In the genomic region with DNA sequence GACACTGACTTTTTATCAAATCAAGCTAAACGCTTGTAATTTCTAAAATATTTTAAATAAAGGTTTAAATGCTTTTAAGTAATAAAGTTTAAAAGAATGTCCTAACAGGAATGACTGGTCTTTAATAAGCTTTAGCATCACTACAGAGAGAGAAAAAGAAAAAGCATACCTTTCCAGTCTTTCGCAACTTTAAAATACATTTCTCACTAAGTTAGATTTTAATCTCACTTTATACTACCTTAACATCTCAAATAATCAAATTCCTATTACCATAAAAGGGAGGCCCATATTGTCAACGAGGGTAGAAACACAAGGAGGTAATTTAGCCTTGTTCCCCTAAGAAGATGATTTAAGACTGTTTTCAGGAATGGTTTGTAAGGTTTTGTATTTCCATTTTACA, we compare ENCODE assay signal across 28 cellular contexts.
"Had no signal": no experiment of that assay in that cellular context is flagged by ENCODE, and none has a peak within 500 bp of the region (broad histone marks: within the 10 kb centered on the region; RNA-seq: fewer than 3 reads in every experiment).

No MANE protein-coding gene starts in this region.

- FAIRE-seq: bronchial epithelial cell had no signal

- H3K27ac ChIP-seq: brain microvascular endothelial cell, coronary artery, gastrocnemius medialis, heart left ventricle, VCaP had no signal

- H3K9me3 ChIP-seq: gastrocnemius medialis, heart left ventricle had no signal

- DNase-seq: activated CD4-positive, alpha-beta T cell treated with anti-CD3 and anti-CD28 coated beads for 1 hour; activated CD4-positive, alpha-beta T cell treated with anti-CD3 and anti-CD28 coated beads for 4 hours; activated CD4-positive, alpha-beta T cell treated with anti-CD3 and anti-CD28 coated beads, Interleukin-2, amount 50 U/mL, for 1 hour; activated CD4-positive, alpha-beta T cell treated with anti-CD3 and anti-CD28 coated beads, Interleukin-2, amount 50 U/mL, for 48 hours; activated CD8-positive, alpha-beta memory T cell treated with anti-CD3 and anti-CD28 coated beads for 24 hours; activated CD8-positive, alpha-beta T cell treated with anti-CD3 and anti-CD28 coated beads for 36 hours; activated effector memory CD4-positive, alpha-beta T cell treated with Interleukin-2 at 50 U/mL for 16 hours; activated gamma-delta T cell treated with Interleukin-2 at 50 U/mL for 16 hours; activated naive CD4-positive, alpha-beta T cell treated with anti-CD3 and anti-CD28 coated beads, Interleukin-2, amount 50 U/mL, for 16 hours; activated naive CD4-positive, alpha-beta T cell treated with Interleukin-2 at 50 U/mL for 16 hours; activated T-cell treated with anti-CD3 and anti-CD28 coated beads, Interleukin-2, amount 50 U/mL, for 4 hours; amniotic stem cell; anterior cingulate cortex; brain microvascular endothelial cell; dorsolateral prefrontal cortex; effector memory CD4-positive, alpha-beta T cell; endodermal cell; foreskin fibroblast; gastrocnemius medialis; glutamatergic neuron; heart left ventricle; T-helper 2 cell had no signal

- H3K27me3 ChIP-seq: brain microvascular endothelial cell, dorsolateral prefrontal cortex, gastrocnemius medialis, heart left ventricle had no signal

- H3K4me3 ChIP-seq: coronary artery, dorsolateral prefrontal cortex, gastrocnemius medialis, heart left ventricle had no signal

- ATAC-seq: activated CD8-positive, alpha-beta T cell treated with anti-CD3 and anti-CD28 coated beads for 36 hours; activated T-cell treated with anti-CD3 and anti-CD28 coated beads, Interleukin-2, amount 50 U/mL, for 4 hours; activated T-helper 17 cell treated with anti-CD3 and anti-CD28 coated beads, Interleukin-2, amount 50 U/mL, for 72 hours; esophagus mucosa; gastrocnemius medialis; heart left ventricle; WTC11 had no signal

- H3K4me1 ChIP-seq: gastrocnemius medialis had no signal
